ENCODE assay signal across 1 cellular context in genomic region chr11:113907681-113908080, GRCh38.
TF ChIP-seq lines count a peak whose summit lies in the region.

No MANE protein-coding gene starts in this region.

TF ChIP-seq in H1, 55 proteins besides CTCF, POLR2A, EP300 and RAD21 (continued from another document):
- TF ChIP-seq SIRT6 (IDR thresholded peaks at IDR 0.05; ENCODE audit: low read length) (no peak), SP1 (IDR thresholded peaks at IDR 0.05; ENCODE audit: low read depth, low read length) (no peak), TAF7 (optimal IDR thresholded peaks at IDR 0.05; ENCODE audit: borderline replicate concordance, low read depth, low read length) (no peak), CHD7 (IDR thresholded peaks at IDR 0.05; ENCODE audit: insufficient replicate concordance, low read length) (no peak)
- TF ChIP-seq, protein P1, sequence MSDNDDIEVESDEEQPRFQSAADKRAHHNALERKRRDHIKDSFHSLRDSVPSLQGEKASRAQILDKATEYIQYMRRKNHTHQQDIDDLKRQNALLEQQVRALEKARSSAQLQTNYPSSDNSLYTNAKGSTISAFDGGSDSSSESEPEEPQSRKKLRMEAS (IDR thresholded peaks at IDR 0.05), result no peak
